In the genomic region with DNA sequence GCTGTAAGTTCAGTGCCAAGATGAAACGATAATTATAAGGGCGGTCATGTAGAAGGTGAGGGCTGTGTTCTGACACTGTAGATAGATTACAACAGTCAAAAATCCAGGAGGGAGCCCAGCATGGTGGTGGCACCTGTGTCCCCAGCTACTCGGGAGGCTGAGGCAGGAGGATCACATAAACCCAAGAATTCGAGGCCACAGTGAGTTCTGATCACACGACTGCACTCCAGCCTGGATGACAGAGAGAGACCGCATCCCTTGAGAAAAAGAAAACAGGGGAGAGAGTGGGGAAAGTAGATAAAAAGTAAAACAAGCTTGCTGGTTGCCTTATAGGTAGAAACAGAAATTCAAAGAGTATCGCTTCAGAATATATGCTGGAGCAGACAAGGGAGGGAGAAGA, we compare ENCODE assay signal across 29 cellular contexts. TPM values are rescaled to one million over a fixed set of nuclear protein-coding genes. Genes with fewer than 3 reads are reported as not detected.
"Had no signal": no experiment of that assay in that cellular context is flagged by ENCODE, and none has a peak within 500 bp of the region (broad histone marks: within the 10 kb centered on the region; RNA-seq: fewer than 3 reads in every experiment).

No MANE protein-coding gene starts in this region.

- H3K4me3 Mint-ChIP-seq: immature natural killer cell; mesothelial cell of epicardium; naive B cell; natural killer cell; nephron progenitor cell; neural progenitor cell; stimulated activated memory B cell treated with anti-CD40 and anti-IgM and Interleukin-4, amounts not matched to agents 10 μg/mL and 1 μg/mL and 100 μg/mL, for 72 hours; stimulated activated naive CD8-positive, alpha-beta T cell treated with anti-CD3 and anti-CD28 coated beads, Interleukin-15, amount 100 ng/mL, for 72 hours; type B pancreatic cell had no signal

- H3K4me1 Mint-ChIP-seq: neural progenitor cell; stimulated activated memory B cell treated with anti-CD40 and anti-IgM and Interleukin-4, amounts not matched to agents 10 μg/mL and 1 μg/mL and 100 μg/mL, for 72 hours had no signal

- H3K36me3 Mint-ChIP-seq: immature natural killer cell; mesothelial cell of epicardium; naive B cell; natural killer cell; neural progenitor cell; stimulated activated memory B cell treated with anti-CD40 and anti-IgM and Interleukin-4, amounts not matched to agents 10 μg/mL and 1 μg/mL and 100 μg/mL, for 72 hours; type B pancreatic cell had no signal

- H3K9me3 Mint-ChIP-seq: immature natural killer cell; mesothelial cell of epicardium; naive B cell; natural killer cell; nephron progenitor cell; neural progenitor cell; stimulated activated memory B cell treated with anti-CD40 and anti-IgM and Interleukin-4, amounts not matched to agents 10 μg/mL and 1 μg/mL and 100 μg/mL, for 72 hours; stimulated activated naive CD8-positive, alpha-beta T cell treated with anti-CD3 and anti-CD28 coated beads, Interleukin-15, amount 100 ng/mL, for 72 hours; type B pancreatic cell had no signal

- H3K4me3 ChIP-seq: left ventricle myocardium inferior, lung, neural progenitor cell, right atrium auricular region, right lobe of liver, smooth muscle cell, tibial nerve, vagina had no signal

- H3K27ac Mint-ChIP-seq: immature natural killer cell; mesothelial cell of epicardium; naive B cell; natural killer cell; nephron progenitor cell; neural progenitor cell; progenitor cell of endocrine pancreas; stimulated activated memory B cell treated with anti-CD40 and anti-IgM and Interleukin-4, amounts not matched to agents 10 μg/mL and 1 μg/mL and 100 μg/mL, for 72 hours; type B pancreatic cell had no signal

- H3K27ac ChIP-seq: left ventricle myocardium inferior, neural progenitor cell, neutrophil, parathyroid adenoma, right atrium auricular region, right lobe of liver, tibial nerve, vagina had no signal

- ATAC-seq: natural killer cell; right lobe of liver; stimulated activated memory B cell treated with anti-CD40 and anti-IgM and Interleukin-4, amounts not matched to agents 10 μg/mL and 1 μg/mL and 100 μg/mL, for 72 hours; stimulated activated naive CD8-positive, alpha-beta T cell treated with anti-CD3 and anti-CD28 coated beads, Interleukin-15, amount 100 ng/mL, for 72 hours had no signal

- DNase-seq: hypothalamus; immature natural killer cell; left ventricle myocardium inferior; mesendoderm; naive B cell; natural killer cell; nephron progenitor cell; occipital lobe; right lobe of liver; stimulated activated CD4-positive, alpha-beta T cell treated with anti-CD3 and anti-CD28 coated beads, Interleukin-1b, Interleukin-23, amount 100 ng/mL, for 48 hours; stimulated activated CD4-positive, alpha-beta T cell treated with anti-CD3 and anti-CD28 coated beads, Interleukin-2, amount 100 ng/mL, for 48 hours; stimulated activated CD4-positive, alpha-beta T cell treated with anti-CD3 and anti-CD28 coated beads, Interleukin-4, amount 100 ng/mL, for 4 hours; stimulated activated CD8-positive, alpha-beta memory T cell treated with anti-CD3 and anti-CD28 coated beads, Interleukin-4, amount 100 ng/mL, for 48 hours; stimulated activated naive CD4-positive, alpha-beta T cell treated with Interleukin-2 at 50 U/mL for 16 hours; stimulated activated naive CD8-positive, alpha-beta T cell treated with anti-CD3 and anti-CD28 coated beads, Interleukin-15, amount 100 ng/mL, for 72 hours; substantia nigra had no signal

RNA-seq across cellular contexts. Expression of a gene that starts 52.1 kb away (rescaled TPM):
- total RNA-seq: osteocyte had no signal
